In the genomic region with DNA sequence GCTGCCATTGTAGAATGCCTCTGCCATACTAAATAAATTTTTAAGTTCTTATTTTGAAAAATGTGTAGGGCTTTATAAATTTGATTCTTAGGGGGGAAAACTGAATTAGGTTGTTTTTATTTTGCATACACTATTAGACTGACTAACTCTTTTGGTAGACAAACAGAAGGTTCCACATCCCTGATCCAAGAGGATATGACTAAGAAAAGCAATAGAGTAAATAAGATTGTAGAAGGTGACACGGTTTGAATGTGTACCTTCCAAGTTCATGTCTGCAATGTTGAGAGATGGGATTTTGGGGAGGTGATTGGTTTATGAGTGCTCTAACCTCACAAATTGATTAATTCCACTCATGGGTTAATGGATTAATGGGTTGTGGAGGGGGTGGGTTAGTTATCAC, we compare ENCODE assay signal across 20 cellular contexts.
A peak's percentile ranks its signal among the peaks of the same experiment; 100 is the strongest.
DNase-seq lines count a peak whose midpoint lies in the region; ATAC-seq, FAIRE-seq and TF ChIP-seq lines count a peak whose summit lies in the region.
"Had no signal": no experiment of that assay in that cellular context is flagged by ENCODE, and none has a peak within 500 bp of the region (broad histone marks: within the 10 kb centered on the region; RNA-seq: fewer than 3 reads in every experiment).

No MANE protein-coding gene starts in this region.

- H3K9me3 ChIP-seq in breast epithelium = no peaks in the 10 kb centered on the region
- H3K9me3 ChIP-seq: Caco-2 had no signal

- no peak overlapping the region for H3K27ac ChIP-seq in breast epithelium
- H3K27ac ChIP-seq: GM23248 had no signal

- peaks cover 11% of the 10 kb centered on the region for H3K4me1 Mint-ChIP-seq in chondrocyte (ENCODE audit: low read depth)

- H3K4me3 ChIP-seq in bronchial epithelial cell (ENCODE audit: low read depth, low read length) (no peak overlapping the region), breast epithelium (no peak overlapping the region)
- H3K4me3 ChIP-seq: GM23248 had no signal

- TF ChIP-seq POLR2A in breast epithelium (IDR thresholded peaks at IDR 0.05) = no peak

- DNase-seq in M059J (ENCODE audit: low read depth) = peak; percentile 40
- peak; percentile 56 for DNase-seq in bronchial epithelial cell (ENCODE audit: low read depth)
- peak; percentile 13 for DNase-seq in kidney glomerular epithelial cell (lab: John Stamatoyannopoulos, UW)
- DNase-seq in renal cortical epithelial cell (ENCODE audit: low read depth) = peak; percentile 30
- DNase-seq in chondrocyte (ENCODE audit: low spot score) = no peak
- no peak for DNase-seq in breast epithelium (ENCODE audit: low spot score in 2 of 2)
- DNase-seq: C1 segment of cervical spinal cord; Caco-2; CD4-positive, alpha-beta memory T cell; DMS153; DND-41; GM23248; H9 had no signal

- no peak for TF ChIP-seq CTCF in bronchial epithelial cell (IDR thresholded peaks at IDR 0.05; ENCODE audit: insufficient read depth, low read length, severe bottlenecking)
- no peak for TF ChIP-seq CTCF in chondrocyte (IDR thresholded peaks at IDR 0.05)
- no peak for TF ChIP-seq CTCF in breast epithelium (IDR thresholded peaks at IDR 0.05)

- H3K27me3 Mint-ChIP-seq in chondrocyte (ENCODE audit: low read depth) = peaks cover 1% of the 10 kb centered on the region

- no peaks in the 10 kb centered on the region for H3K9me3 Mint-ChIP-seq in chondrocyte (ENCODE audit: low read depth)
- H3K9me3 Mint-ChIP-seq: H9 had no signal

- H3K36me3 Mint-ChIP-seq in chondrocyte (ENCODE audit: low read depth) = no peaks in the 10 kb centered on the region
- H3K36me3 Mint-ChIP-seq: CD4-positive, alpha-beta memory T cell had no signal

- H3K4me1 ChIP-seq in breast epithelium = peaks cover 0 to 9% of the 10 kb centered on the region in 2 donors
- H3K4me1 ChIP-seq: Caco-2 had no signal

- no peak for FAIRE-seq in bronchial epithelial cell (lab: Jason Lieb, UNC)
- FAIRE-seq: G401.6, GM12892, GM19239, H1 had no signal

- H3K27ac Mint-ChIP-seq in chondrocyte (ENCODE audit: unreplicated experiment) = no peak overlapping the region
- H3K27ac Mint-ChIP-seq: CD4-positive, alpha-beta memory T cell; H9 had no signal

- ATAC-seq in GM18519 (IDR thresholded peaks at IDR 0.05; ENCODE audit: low FRiP score, unreplicated experiment) (no peak), HG02852 (IDR thresholded peaks at IDR 0.05; ENCODE audit: unreplicated experiment) (no peak)
- ATAC-seq: HCT116 had no signal

- no peak overlapping the region for H3K4me3 Mint-ChIP-seq in chondrocyte (ENCODE audit: unreplicated experiment)
- H3K4me3 Mint-ChIP-seq: CD4-positive, alpha-beta memory T cell; H9 had no signal

- intact Hi-C loops in breast epithelium (cut with DNase I; ENCODE audit: low total_unique reads) = no loop called here

- no peaks in the 10 kb centered on the region for H3K27me3 ChIP-seq in bronchial epithelial cell (ENCODE audit: control insufficient read depth, insufficient read depth, low read length)
- no peaks in the 10 kb centered on the region for H3K27me3 ChIP-seq in breast epithelium

- no peaks in the 10 kb centered on the region for H3K36me3 ChIP-seq in bronchial epithelial cell (ENCODE audit: control insufficient read depth, insufficient read depth, low read length)
- H3K36me3 ChIP-seq in breast epithelium = no peaks in the 10 kb centered on the region

Comparison
In these comparisons a context has a peak if more than half of its experiments do, and no peak if none do; other contexts are left out.
1. DNase-seq: peak in M059J (single experiment), bronchial epithelial cell (single experiment), kidney glomerular epithelial cell (single experiment) and renal cortical epithelial cell (single experiment); none in chondrocyte (single experiment) and breast epithelium (0 of 2).